Comparison of ENCODE assay signal across 8 cellular contexts in genomic region chr5:139677404-139678282, GRCh38. TPM values are rescaled to one million over a fixed set of nuclear protein-coding genes. Genes with fewer than 3 reads are reported as not detected.
A peak's percentile ranks its signal among the peaks of the same experiment; 100 is the strongest.
DNase-seq lines count a peak whose midpoint lies in the region; ATAC-seq and TF ChIP-seq lines count a peak whose summit lies in the region.
"Had no signal": no experiment of that assay in that cellular context is flagged by ENCODE, and none has a peak within 500 bp of the region (broad histone marks: within the 10 kb centered on the region; RNA-seq: fewer than 3 reads in every experiment).

No MANE protein-coding gene starts in this region.

- DNase-seq in NCI-H1092 treated with DMSO at 0.1 percent for 48 hours (lab: John Stamatoyannopoulos, UW) (peak; percentile 60), chondrocyte (ENCODE audit: low spot score) (no peak), midbrain (lab: John Stamatoyannopoulos, UW) (peak; percentile 44), testis (peak; percentile 71), NCI-H1930 (lab: John Stamatoyannopoulos, UW) (no peak), T-helper 9 cell (no peak)
- DNase-seq: stimulated activated CD4-positive, alpha-beta T cell treated with anti-CD3 and anti-CD28 coated beads, Interleukin-4, amount 100 ng/mL, for 1 hour had no signal

- intact Hi-C loops in testis (cut with DNase I; ENCODE audit: low total_unique reads) = no loop called here

- no peak for TF ChIP-seq CTCF in chondrocyte (IDR thresholded peaks at IDR 0.05)
- TF ChIP-seq CTCF in testis (IDR thresholded peaks at IDR 0.05) = no peak

- no peak for TF ChIP-seq POLR2A in testis (IDR thresholded peaks at IDR 0.05)

- H3K9me3 Mint-ChIP-seq in chondrocyte (ENCODE audit: low read depth) = no peaks in the 10 kb centered on the region

- no peaks in the 10 kb centered on the region for H3K27me3 Mint-ChIP-seq in chondrocyte (ENCODE audit: low read depth)

- WGBS in testis, 2 donors = 49 to 65% methylated on average over 10 to 19 of the region's 19 CpGs

- H3K4me1 Mint-ChIP-seq in chondrocyte (ENCODE audit: low read depth) = peaks cover 75% of the 10 kb centered on the region

- no peak overlapping the region for H3K4me3 ChIP-seq in testis

- H3K36me3 ChIP-seq in testis (ENCODE audit: low read depth, missing control alignments) = no peaks in the 10 kb centered on the region

- H3K4me3 Mint-ChIP-seq in chondrocyte (ENCODE audit: unreplicated experiment) = peak overlapping the region; percentile 33

- H3K27ac Mint-ChIP-seq in chondrocyte (ENCODE audit: unreplicated experiment) = peak overlapping the region; percentile 88

- ATAC-seq in HG03280 (IDR thresholded peaks at IDR 0.05; ENCODE audit: unreplicated experiment) = no peak

- H3K27ac ChIP-seq in testis = no peak overlapping the region

- H3K27me3 ChIP-seq in testis = no peaks in the 10 kb centered on the region

- H3K36me3 Mint-ChIP-seq in chondrocyte (ENCODE audit: low read depth) = peaks cover 12% of the 10 kb centered on the region

- no peaks in the 10 kb centered on the region for H3K9me3 ChIP-seq in testis

- peaks cover 14% of the 10 kb centered on the region for H3K4me1 ChIP-seq in testis

RNA-seq across cellular contexts. Expression of gene CXXC5, which starts 29.5 kb away (rescaled TPM):
- total RNA-seq in chondrocyte (144 to 193 TPM (median 145 TPM) in 3 replicates), testis (10 to 100 TPM; 71.1 to 78.3 TPM)
- polyA plus RNA-seq in testis (ENCODE audit: insufficient read depth, low read depth, low replicate concordance) = 94.7 TPM

Comparison
In these comparisons a context has a peak if more than half of its experiments do, and no peak if none do; other contexts are left out.
1. DNase-seq: peak in NCI-H1092 treated with DMSO at 0.1 percent for 48 hours (single experiment), midbrain (single experiment) and testis (single experiment); none in chondrocyte (single experiment), NCI-H1930 (0 of 2) and T-helper 9 cell (single experiment).